12 cellular contexts compared by ENCODE assay signal in the genomic region with DNA sequence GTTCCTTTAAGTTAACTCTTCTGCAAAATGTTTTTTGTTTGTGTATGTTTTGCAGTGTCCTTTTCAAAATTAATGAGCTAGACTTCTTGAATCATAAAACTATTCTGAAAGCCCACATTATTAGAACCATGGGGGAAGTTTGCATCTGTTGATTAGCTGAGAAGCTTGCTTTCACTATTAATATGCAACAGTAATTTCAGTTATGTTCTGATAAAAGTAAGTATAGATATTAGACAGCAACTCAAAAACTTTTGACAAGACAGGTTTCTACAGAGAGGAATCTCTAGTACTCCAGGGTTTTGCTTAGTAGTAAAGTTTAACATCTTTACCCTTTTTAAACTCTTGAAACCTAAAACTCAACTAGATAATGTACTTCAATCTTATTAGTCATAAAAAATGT.
DNase-seq lines count a peak whose midpoint lies in the region; ATAC-seq and TF ChIP-seq lines count a peak whose summit lies in the region.
"Had no signal": no experiment of that assay in that cellular context is flagged by ENCODE, and none has a peak within 500 bp of the region (broad histone marks: within the 10 kb centered on the region; RNA-seq: fewer than 3 reads in every experiment).

No MANE protein-coding gene starts in this region.

- no peak for ATAC-seq in CD4-positive, alpha-beta T cell (ENCODE audit: poor library complexity)
- peak; percentile 65 for ATAC-seq in GM18873 (IDR thresholded peaks at IDR 0.05; ENCODE audit: low FRiP score, unreplicated experiment)
- ATAC-seq in HG02623 (IDR thresholded peaks at IDR 0.05; ENCODE audit: unreplicated experiment): peak; percentile 50
- ATAC-seq in HG03469 (IDR thresholded peaks at IDR 0.05; ENCODE audit: unreplicated experiment): peak; percentile 74
- ATAC-seq: left cardiac atrium had no signal

- TF ChIP-seq EP300 in esophagus muscularis mucosa (IDR thresholded peaks at IDR 0.05) (no peak), suprapubic skin (IDR thresholded peaks at IDR 0.05) (no peak)

- H3K4me1 ChIP-seq in esophagus muscularis mucosa (no peaks in the 10 kb centered on the region), suprapubic skin (no peaks in the 10 kb centered on the region)

- no peak for TF ChIP-seq CTCF in CD4-positive, alpha-beta T cell (IDR thresholded peaks at IDR 0.05)
- no peak for TF ChIP-seq CTCF in esophagus muscularis mucosa (IDR thresholded peaks at IDR 0.05)
- TF ChIP-seq CTCF in suprapubic skin (IDR thresholded peaks at IDR 0.05): no peak

- intact Hi-C loops in CD4-positive, alpha-beta T cell (cut with DNase I, micrococcal nuclease): loop anchor here in 1 of 2 experiments (10.0 kb wide), 1 partner anchor 47 kb away; no protein-coding TSS in a partner anchor
- intact Hi-C loops in esophagus muscularis mucosa (cut with DNase I): no loop called here

- no peak overlapping the region for H3K4me3 ChIP-seq in esophagus muscularis mucosa
- no peak overlapping the region for H3K4me3 ChIP-seq in suprapubic skin

- H3K27ac Mint-ChIP-seq in CD4-positive, alpha-beta T cell: peak overlapping the region; percentile 79
- H3K27ac Mint-ChIP-seq: B cell had no signal

- no peaks in the 10 kb centered on the region for H3K9me3 ChIP-seq in CD4-positive, alpha-beta T cell (ENCODE audit: control insufficient read depth, low read length)
- no peaks in the 10 kb centered on the region for H3K9me3 ChIP-seq in esophagus muscularis mucosa
- no peaks in the 10 kb centered on the region for H3K9me3 ChIP-seq in suprapubic skin

- H3K36me3 ChIP-seq in esophagus muscularis mucosa: no peaks in the 10 kb centered on the region
- no peaks in the 10 kb centered on the region for H3K36me3 ChIP-seq in suprapubic skin

- POLR2A ChIA-PET in CD4-positive, alpha-beta T cell (lab: Charles Lee): interaction anchor here (0.7 to 1.6 kb wide), 5 partner anchors 12 to 100 kb away, joined by 3 to 6 read pairs (median 4); no protein-coding TSS in a partner anchor

- H3K27me3 ChIP-seq in CD4-positive, alpha-beta T cell (ENCODE audit: control insufficient read depth, insufficient read depth, low read length): no peaks in the 10 kb centered on the region
- H3K27me3 ChIP-seq in esophagus muscularis mucosa: no peaks in the 10 kb centered on the region
- no peaks in the 10 kb centered on the region for H3K27me3 ChIP-seq in suprapubic skin

- H3K4me3 Mint-ChIP-seq in CD4-positive, alpha-beta T cell: peak overlapping the region; percentile 32
- H3K4me3 Mint-ChIP-seq: B cell had no signal

- H3K27ac ChIP-seq in CD4-positive, alpha-beta T cell (ENCODE audit: low read depth, low read length): no peak overlapping the region
- H3K27ac ChIP-seq in esophagus muscularis mucosa (replicated peaks in 1 of 4): no peak overlapping the region
- H3K27ac ChIP-seq in suprapubic skin: no peak overlapping the region

- peaks cover 43% of the 10 kb centered on the region for H3K36me3 Mint-ChIP-seq in CD4-positive, alpha-beta T cell (ENCODE audit: low read depth)

- H3K4me1 Mint-ChIP-seq in CD4-positive, alpha-beta T cell (ENCODE audit: low read depth): peaks cover 81% of the 10 kb centered on the region

- H3K27me3 Mint-ChIP-seq in CD4-positive, alpha-beta T cell: no peaks in the 10 kb centered on the region
- H3K27me3 Mint-ChIP-seq: B cell had no signal

- H3K9me3 Mint-ChIP-seq in CD4-positive, alpha-beta T cell: no peaks in the 10 kb centered on the region

- TF ChIP-seq POLR2A in esophagus muscularis mucosa (IDR thresholded peaks at IDR 0.05; ENCODE audit: low read depth): no peak
- TF ChIP-seq POLR2A in suprapubic skin (IDR thresholded peaks at IDR 0.05): no peak

- CTCF ChIA-PET in CD4-positive, alpha-beta T cell (lab: Charles Lee): interaction anchor here (0.6 to 1.8 kb wide), 2 partner anchors 12 to 15 kb away, joined by 3 to 6 read pairs; no protein-coding TSS in a partner anchor

- no peak for DNase-seq in CD4-positive, alpha-beta T cell
- DNase-seq in esophagus muscularis mucosa (ENCODE audit: extremely low spot score) (no peak), suprapubic skin (ENCODE audit: low spot score in 2 of 2) (no peak), LoVo (ENCODE audit: low spot score) (no peak)
- DNase-seq in activated CD4-positive, alpha-beta T cell treated with anti-CD3 and anti-CD28 coated beads, Interleukin-2, amount 50 U/mL, for 48 hours: no peak
- DNase-seq: erythroblast, left cardiac atrium, NCI-H748 treated with DMSO at 0.1 percent for 48 hours had no signal
